25 cellular contexts compared by ENCODE assay signal in genomic region chr1:1975535-1975934, GRCh38. TPM values are rescaled to one million over a fixed set of nuclear protein-coding genes. Genes with fewer than 3 reads are reported as not detected.
DNase-seq lines count a peak whose midpoint lies in the region; ATAC-seq, FAIRE-seq and TF ChIP-seq lines count a peak whose summit lies in the region.
"Had no signal": no experiment of that assay in that cellular context is flagged by ENCODE, and none has a peak within 500 bp of the region (broad histone marks: within the 10 kb centered on the region; RNA-seq: fewer than 3 reads in every experiment).

No MANE protein-coding gene starts in this region.

- no peaks in the 10 kb centered on the region for H3K36me3 ChIP-seq in HepG2 (replicated peaks in 1 of 2; ENCODE audit: control insufficient read depth in 1 of 2, insufficient read depth in 2 of 2, low read length in 2 of 2)
- H3K36me3 ChIP-seq in right lobe of liver, result no peaks in the 10 kb centered on the region
- no peaks in the 10 kb centered on the region for H3K36me3 ChIP-seq in K562 (ENCODE audit: control insufficient read depth, insufficient read depth, low read length)
- H3K36me3 ChIP-seq: BE2C had no signal

- 56% methylated on average over 14 of the region's 14 CpGs for WGBS in HepG2 (ENCODE audit: low lambda C conversion rate)
- 44% methylated on average over 2 of the region's 14 CpGs for WGBS in right lobe of liver (ENCODE audit: insufficient coverage, low coverage, low lambda C conversion rate, missing lambda C conversion rate)
- 1% methylated on average over 14 of the region's 14 CpGs for WGBS in K562 (ENCODE audit: insufficient coverage, low coverage, missing lambda C conversion rate)

- BruUV-seq in HepG2 (replicated peaks; lab: Mats Ljungman, UMichigan) (no TSS peak), K562 (replicated peaks; lab: Mats Ljungman, UMichigan) (no TSS peak)

- TF ChIP-seq EP300 in HepG2 (IDR thresholded peaks at IDR 0.05; ENCODE audit: low read depth in 2 of 2, low read length in 2 of 2), result no peak
- no peak for TF ChIP-seq EP300 in HepG2 (CRISPR knock-in tag; IDR thresholded peaks at IDR 0.05; ENCODE audit: borderline replicate concordance)
- no peak for TF ChIP-seq EP300 in K562 (IDR thresholded peaks at IDR 0.05; ENCODE audit: low read length)

- H3K79me2 ChIP-seq in HepG2 (ENCODE audit: insufficient read depth, low read length) (no peaks in the 10 kb centered on the region), K562 (ENCODE audit: control insufficient read depth, insufficient read depth, low read length) (no peaks in the 10 kb centered on the region)

- DNase-seq in HepG2 (ENCODE audit: low spot score), result no peak
- no peak for DNase-seq in right lobe of liver
- DNase-seq in K562 (ENCODE audit: extremely low read depth in 1 of 4, low spot score in 3 of 4), result no peak
- DNase-seq in progenitor cell of endocrine pancreas (ENCODE audit: low spot score, unreplicated experiment), result no peak
- DNase-seq in COLO829 (ENCODE audit: low spot score), result no peak
- DNase-seq: 8988T; ACHN; AML-193; BE2C; C1 segment of cervical spinal cord; Caco-2; CD4-positive, alpha-beta memory T cell; DMS153; DMS79; GF-D8; GM23248; HCEC 1CT had no signal

- H3K4me2 ChIP-seq in HepG2 (ENCODE audit: low read depth, low read length) (no peak overlapping the region), K562 (ENCODE audit: insufficient read depth, low read length) (no peak overlapping the region)
- H3K4me2 ChIP-seq: A549 had no signal

- CTCF ChIA-PET in HepG2 (lab: Yijun Ruan, JAX; ENCODE audit: low intra/inter-chr PET ratio, low total read pairs) (no interaction called here), K562 (lab: Yijun Ruan, JAX; ENCODE audit: low intra/inter-chr PET ratio) (no interaction called here)

- H4K20me1 ChIP-seq in HepG2 (ENCODE audit: insufficient read depth, low read length) (no peaks in the 10 kb centered on the region), K562 (replicated peaks; ENCODE audit: control insufficient read depth, insufficient read depth, low read length) (0 out of 2 replicates have a peak, but pooled peaks cover 7% of the 10 kb centered on the region)

- peaks cover 15% of the 10 kb centered on the region for H3K27me3 Mint-ChIP-seq in progenitor cell of endocrine pancreas

- H3K4me1 ChIP-seq in HepG2 (ENCODE audit: insufficient read depth, low read length) (no peaks in the 10 kb centered on the region), right lobe of liver (no peaks in the 10 kb centered on the region), K562 (replicated peaks in 1 of 2; ENCODE audit: control insufficient read depth in 2 of 2, insufficient read depth in 2 of 2, low read length in 2 of 2) (peaks cover 0 to 25% of the 10 kb centered on the region in 2 experiments; a peak in 1 of 5 replicates)
- H3K4me1 ChIP-seq: A549, BE2C, Caco-2 had no signal

- ATAC-seq in HepG2 (no peak), right lobe of liver (no peak), K562 (no peak), GM21786 (IDR thresholded peaks at IDR 0.05; ENCODE audit: unreplicated experiment) (no peak), GM21367 (IDR thresholded peaks at IDR 0.05; ENCODE audit: unreplicated experiment) (no peak)

- no peaks in the 10 kb centered on the region for H3K9me3 Mint-ChIP-seq in progenitor cell of endocrine pancreas (ENCODE audit: low read depth)
- H3K9me3 Mint-ChIP-seq: CD4-positive, alpha-beta memory T cell had no signal

- H3K36me3 Mint-ChIP-seq in progenitor cell of endocrine pancreas (ENCODE audit: insufficient read depth), result no peaks in the 10 kb centered on the region
- H3K36me3 Mint-ChIP-seq: CD4-positive, alpha-beta memory T cell had no signal

- POLR2A ChIA-PET in HepG2 (lab: Yijun Ruan, JAX) (no interaction called here), K562 (lab: Yijun Ruan, JAX) (no interaction called here)

- no peak overlapping the region for H3K4me3 Mint-ChIP-seq in progenitor cell of endocrine pancreas (ENCODE audit: low read depth)
- H3K4me3 Mint-ChIP-seq: CD4-positive, alpha-beta memory T cell had no signal

- H3K9me3 ChIP-seq in HepG2 (ENCODE audit: low read length) (no peaks in the 10 kb centered on the region), right lobe of liver (no peaks in the 10 kb centered on the region), K562 (replicated peaks; ENCODE audit: control insufficient read depth, insufficient read depth, low read depth, low read length) (peaks cover 9% of the 10 kb centered on the region)
- H3K9me3 ChIP-seq: A549, Caco-2 had no signal

- no peak for TF ChIP-seq RAD21 in HepG2 (CRISPR knock-in tag; IDR thresholded peaks at IDR 0.05)
- TF ChIP-seq RAD21 in K562 (CRISPR knock-in tag; conservative IDR thresholded peaks at IDR 0.05 in 1 of 2, IDR thresholded peaks at IDR 0.05 in 1 of 2), result no peak

- H2AFZ ChIP-seq in HepG2 (ENCODE audit: low read length), result no peak overlapping the region
- H2AFZ ChIP-seq in K562 (ENCODE audit: low read depth, low read length), result no peak overlapping the region
- H2AFZ ChIP-seq: GM23248 had no signal

- FAIRE-seq in HepG2 (lab: Jason Lieb, UNC) (no peak), K562 (lab: Jason Lieb, UNC) (no peak)
- FAIRE-seq: A549, GM12891, GM18507, H1 had no signal

- in situ Hi-C loops in HepG2 (cut with HindIII; ENCODE audit: extremely low pct_ligation_motif_present, low pct_unique_long_range_greater_than_20kb) (no loop called here), K562 (cut with MboI) (no loop called here)

- H3K27me3 ChIP-seq in HepG2 (ENCODE audit: control insufficient read depth in 1 of 2, insufficient read depth in 2 of 2, low read length in 2 of 2), result peaks cover 17 to 45% of the 10 kb centered on the region in 2 experiments; a peak in 4 of 5 replicates
- H3K27me3 ChIP-seq in right lobe of liver, result no peaks in the 10 kb centered on the region
- peaks cover 42 to 71% of the 10 kb centered on the region in 2 experiments for H3K27me3 ChIP-seq in K562 (ENCODE audit: control insufficient read depth in 2 of 2, insufficient read depth in 2 of 2, low read length in 2 of 2)

- H3K4me3 ChIP-seq in HepG2 (replicated peaks in 1 of 3; ENCODE audit: insufficient read depth in 1 of 3, low read depth in 2 of 3, low read length in 3 of 3) (no peak overlapping the region), right lobe of liver (no peak overlapping the region), K562 (no peak overlapping the region)
- H3K4me3 ChIP-seq: A549, GM23248 had no signal

- intact Hi-C loops in HepG2 (cut with micrococcal nuclease; ENCODE audit: unreplicated experiment) (no loop called here), right lobe of liver (cut with DNase I) (no loop called here), K562 (cut with micrococcal nuclease) (no loop called here)

- no peak for TF ChIP-seq POLR2A in HepG2 (IDR thresholded peaks at IDR 0.05; ENCODE audit: insufficient read depth in 1 of 2, low read depth in 2 of 2, low read length in 2 of 2)
- TF ChIP-seq POLR2A in right lobe of liver (IDR thresholded peaks at IDR 0.05), result no peak
- TF ChIP-seq POLR2A in K562 (conservative IDR thresholded peaks at IDR 0.05), result no peak

- H3K9me1 ChIP-seq in K562 (ENCODE audit: control insufficient read depth, insufficient read depth, low read length), result no peaks in the 10 kb centered on the region

- H3K9ac ChIP-seq in HepG2 (ENCODE audit: insufficient read depth, low read depth, low read length), result no peak overlapping the region
- H3K9ac ChIP-seq in K562 (ENCODE audit: insufficient read depth in 1 of 2, low read depth in 2 of 2, low read length in 2 of 2), result no peak overlapping the region
- H3K9ac ChIP-seq: GM23248 had no signal

- no peak overlapping the region for H3K27ac ChIP-seq in HepG2 (ENCODE audit: extremely low read length, insufficient read depth, low read length)
- H3K27ac ChIP-seq in right lobe of liver, result no peak overlapping the region
- H3K27ac ChIP-seq in K562 (ENCODE audit: extremely low read depth, low read depth, low read length), result no peak overlapping the region
- H3K27ac ChIP-seq: A549, GM23248 had no signal

- peak overlapping the region; percentile 29 for H3K27ac Mint-ChIP-seq in progenitor cell of endocrine pancreas
- H3K27ac Mint-ChIP-seq: CD4-positive, alpha-beta memory T cell had no signal

- TF ChIP-seq CTCF in HepG2 (CRISPR knock-in tag; IDR thresholded peaks at IDR 0.05) (no peak), right lobe of liver (IDR thresholded peaks at IDR 0.05) (no peak), K562 (IDR thresholded peaks at IDR 0.05 in 2 of 3, conservative IDR thresholded peaks at IDR 0.05 in 1 of 3; ENCODE audit: insufficient read depth in 2 of 3, low read depth in 1 of 3, low read length in 3 of 3) (no peak), progenitor cell of endocrine pancreas (IDR thresholded peaks at IDR 0.05; ENCODE audit: unreplicated experiment) (no peak)

- H3K4me1 Mint-ChIP-seq in progenitor cell of endocrine pancreas (ENCODE audit: low read depth), result no peaks in the 10 kb centered on the region
- H3K4me1 Mint-ChIP-seq: CD4-positive, alpha-beta memory T cell had no signal

RNA-seq across cellular contexts. Expression of gene CFAP74, which starts 28.1 kb away (rescaled TPM):
- total RNA-seq in HepG2 (2016; rRNA removed; fragmentation: Illumina TruSeq; extraction: Trizol) (0.27 TPM in 1 of 2 replicates, not detected in the other), right lobe of liver (1 to 10 TPM in 2 of 6 experiments, under 1 TPM in 3, not detected in 1; 0.16 to 3.5 (median 0.32) TPM), K562 (2014; rRNA removed) (0.04 and 0.05 TPM in 2 replicates), K562 (2014; rRNA removed; fragmentation: Illumina TruSeq; extraction: Trizol) (0.15 and 0.41 TPM in 2 replicates), K562 (2015; rRNA removed; fragmentation: Illumina TruSeq; extraction: Trizol) (0.08 TPM in 1 of 2 replicates, not detected in the other), K562 (2021) (not detected in 2 replicates), progenitor cell of endocrine pancreas (0.36 and 0.93 TPM in 2 replicates)
- total RNA-seq in HepG2 (2016; cell fraction: cytosol; rRNA removed; fragmentation: Illumina TruSeq; extraction: Trizol; ENCODE audit: low read depth), result 0.09 TPM in 1 of 2 replicates, not detected in the other
- total RNA-seq in HepG2 (2016; cell fraction: insoluble cytoplasmic fraction; rRNA removed; fragmentation: Illumina TruSeq; extraction: Trizol), result 0.09 and 0.10 TPM in 2 replicates
- 0.07 and 0.09 TPM in 2 replicates for total RNA-seq in HepG2 (2016; cell fraction: membrane; rRNA removed; fragmentation: Illumina TruSeq; extraction: Trizol)
- 0.28 and 0.66 TPM in 2 replicates for total RNA-seq in HepG2 (2016; cell fraction: nucleus; rRNA removed; fragmentation: Illumina TruSeq; extraction: Trizol)
- polyA plus RNA-seq in HepG2 (2011; rRNA removed) (0.57 and 0.62 TPM in 2 replicates), K562 (2011; rRNA removed) (not detected in 2 replicates), K562 (2014; fragmentation: Illumina TruSeq; extraction: Trizol) (not detected in 2 replicates), K562 (2014; fragmentation: Nextera tagmentation; extraction: Ambion mirVana) (not detected), K562 (2014; rRNA removed) (0.03 and 0.04 TPM in 2 replicates)
- polyA plus RNA-seq in HepG2 (2011; cell fraction: cytosol; rRNA removed), result 0.13 TPM in 2 replicates
- polyA plus RNA-seq in HepG2 (2011; cell fraction: nucleus; rRNA removed), result 4.1 and 5.0 TPM in 2 replicates
- polyA plus RNA-seq in HepG2 (2012), result 0.67 and 2.1 TPM in 2 replicates
- polyA plus RNA-seq in HepG2 (2016; cell fraction: cytosol; fragmentation: Illumina TruSeq; extraction: Trizol; ENCODE audit: low read depth), result 0.05 TPM in 1 of 2 replicates, not detected in the other
- 0.08 and 0.10 TPM in 2 replicates for polyA plus RNA-seq in HepG2 (2016; cell fraction: insoluble cytoplasmic fraction; fragmentation: Illumina TruSeq; extraction: Trizol; ENCODE audit: low read depth)
- 0.11 TPM in 1 of 2 replicates, not detected in the other for polyA plus RNA-seq in HepG2 (2016; cell fraction: membrane; fragmentation: Illumina TruSeq; extraction: Trizol; ENCODE audit: low read depth)
- polyA plus RNA-seq in HepG2 (2016; cell fraction: nucleus; fragmentation: Illumina TruSeq; extraction: Trizol; ENCODE audit: insufficient read depth, low read depth), result 0.48 and 0.64 TPM in 2 replicates
- polyA minus RNA-seq in HepG2 (2011; rRNA and poly(A)+ RNA removed; ENCODE audit: low replicate concordance), result 0.56 TPM in 1 of 2 replicates, not detected in the other
- polyA minus RNA-seq in HepG2 (2011; cell fraction: cytosol; rRNA and poly(A)+ RNA removed), result 0.20 TPM in 1 of 2 replicates, not detected in the other
- polyA minus RNA-seq in HepG2 (2011; cell fraction: nucleus; rRNA and poly(A)+ RNA removed), result 0.77 and 0.99 TPM in 2 replicates
- not detected in 2 replicates for total RNA-seq in K562 (2011; cell fraction: chromatin; rRNA removed; ENCODE audit: low replicate concordance)
- total RNA-seq in K562 (2011; cell fraction: nucleolus; rRNA removed), result not detected in 2 replicates
- not detected in 2 replicates for total RNA-seq in K562 (2011; cell fraction: nucleoplasm; rRNA removed)
- polyA plus RNA-seq in K562 (2011; cell fraction: cytosol; rRNA removed), result not detected in 2 replicates
- not detected in 2 replicates for polyA plus RNA-seq in K562 (2011; cell fraction: nucleus; rRNA removed)
- polyA plus RNA-seq in K562 (2012), result 0.05 and 2.2 TPM in 2 replicates
- polyA minus RNA-seq in K562 (2011; rRNA and poly(A)+ RNA removed), result not detected in 2 replicates
- not detected in 2 replicates for polyA minus RNA-seq in K562 (2011; cell fraction: cytosol; rRNA and poly(A)+ RNA removed)
- not detected in 2 replicates for polyA minus RNA-seq in K562 (2011; cell fraction: nucleus; rRNA and poly(A)+ RNA removed)
- total RNA-seq: Caco-2; CD4-positive, alpha-beta memory T cell; G401; GM23248; H7 had no signal
- polyA plus RNA-seq: CD4-positive, alpha-beta memory T cell; GM23248 had no signal

RNA-seq across cellular contexts. Expression of gene GABRD, which starts 43.6 kb away (rescaled TPM):
- not detected in 2 replicates for total RNA-seq in HepG2 (2016; rRNA removed; fragmentation: Illumina TruSeq; extraction: Trizol)
- total RNA-seq in HepG2 (2016; cell fraction: cytosol; rRNA removed; fragmentation: Illumina TruSeq; extraction: Trizol; ENCODE audit: low read depth), result not detected in 2 replicates
- not detected in 2 replicates for total RNA-seq in HepG2 (2016; cell fraction: insoluble cytoplasmic fraction; rRNA removed; fragmentation: Illumina TruSeq; extraction: Trizol)
- not detected in 2 replicates for total RNA-seq in HepG2 (2016; cell fraction: membrane; rRNA removed; fragmentation: Illumina TruSeq; extraction: Trizol)
- not detected in 2 replicates for total RNA-seq in HepG2 (2016; cell fraction: nucleus; rRNA removed; fragmentation: Illumina TruSeq; extraction: Trizol)
- polyA plus RNA-seq in HepG2 (2011; rRNA removed), result 0.22 TPM in 1 of 2 replicates, not detected in the other
- polyA plus RNA-seq in HepG2 (2011; cell fraction: cytosol; rRNA removed), result 0.09 TPM in 1 of 2 replicates, not detected in the other
- 0.08 TPM in 1 of 2 replicates, not detected in the other for polyA plus RNA-seq in HepG2 (2011; cell fraction: nucleus; rRNA removed)
- not detected in 2 replicates for polyA plus RNA-seq in HepG2 (2012)
- polyA plus RNA-seq in HepG2 (2016; cell fraction: cytosol; fragmentation: Illumina TruSeq; extraction: Trizol; ENCODE audit: low read depth), result not detected in 2 replicates
- polyA plus RNA-seq in HepG2 (2016; cell fraction: insoluble cytoplasmic fraction; fragmentation: Illumina TruSeq; extraction: Trizol; ENCODE audit: low read depth), result not detected in 2 replicates
- polyA plus RNA-seq in HepG2 (2016; cell fraction: membrane; fragmentation: Illumina TruSeq; extraction: Trizol; ENCODE audit: low read depth), result not detected in 2 replicates
- polyA plus RNA-seq in HepG2 (2016; cell fraction: nucleus; fragmentation: Illumina TruSeq; extraction: Trizol; ENCODE audit: insufficient read depth, low read depth), result not detected in 2 replicates
- polyA minus RNA-seq in HepG2 (2011; rRNA and poly(A)+ RNA removed; ENCODE audit: low replicate concordance), result 0.51 TPM in 1 of 2 replicates, not detected in the other
- not detected in 2 replicates for polyA minus RNA-seq in HepG2 (2011; cell fraction: cytosol; rRNA and poly(A)+ RNA removed)
- not detected in 2 replicates for polyA minus RNA-seq in HepG2 (2011; cell fraction: nucleus; rRNA and poly(A)+ RNA removed)
- under 1 TPM in 1 of 6 experiments, not detected in 5; 0.55 TPM for total RNA-seq in right lobe of liver
- not detected in 2 replicates for total RNA-seq in K562 (2011; cell fraction: chromatin; rRNA removed; ENCODE audit: low replicate concordance)
- total RNA-seq in K562 (2011; cell fraction: nucleolus; rRNA removed), result not detected in 2 replicates
- not detected in 2 replicates for total RNA-seq in K562 (2011; cell fraction: nucleoplasm; rRNA removed)
- total RNA-seq in K562 (2014; rRNA removed), result not detected in 2 replicates
- 0.07 TPM in 1 of 2 replicates, not detected in the other for total RNA-seq in K562 (2014; rRNA removed; fragmentation: Illumina TruSeq; extraction: Trizol)
- total RNA-seq in K562 (2015; rRNA removed; fragmentation: Illumina TruSeq; extraction: Trizol), result not detected in 2 replicates
- not detected in 2 replicates for total RNA-seq in K562 (2021)
- polyA plus RNA-seq in K562 (2011; rRNA removed), result not detected in 2 replicates
- polyA plus RNA-seq in K562 (2011; cell fraction: cytosol; rRNA removed), result not detected in 2 replicates
- not detected in 2 replicates for polyA plus RNA-seq in K562 (2011; cell fraction: nucleus; rRNA removed)
- 0.04 and 0.07 TPM in 2 replicates for polyA plus RNA-seq in K562 (2012)
- polyA plus RNA-seq in K562 (2014; fragmentation: Illumina TruSeq; extraction: Trizol), result not detected in 2 replicates
- polyA plus RNA-seq in K562 (2014; fragmentation: Nextera tagmentation; extraction: Ambion mirVana), result not detected
- polyA plus RNA-seq in K562 (2014; rRNA removed), result not detected in 2 replicates
- polyA minus RNA-seq in K562 (2011; rRNA and poly(A)+ RNA removed), result not detected in 2 replicates
- polyA minus RNA-seq in K562 (2011; cell fraction: cytosol; rRNA and poly(A)+ RNA removed), result not detected in 2 replicates
- polyA minus RNA-seq in K562 (2011; cell fraction: nucleus; rRNA and poly(A)+ RNA removed), result not detected in 2 replicates
- not detected in 2 replicates for total RNA-seq in progenitor cell of endocrine pancreas
- total RNA-seq: CD4-positive, alpha-beta memory T cell; GM23248 had no signal
- polyA plus RNA-seq: CD4-positive, alpha-beta memory T cell; GM23248 had no signal

RNA-seq across cellular contexts. Expression of gene TMEM52, which starts 56.5 kb away (rescaled TPM):
- 12.9 and 18.7 TPM in 2 replicates for total RNA-seq in HepG2 (2016; rRNA removed; fragmentation: Illumina TruSeq; extraction: Trizol)
- total RNA-seq in HepG2 (2016; cell fraction: cytosol; rRNA removed; fragmentation: Illumina TruSeq; extraction: Trizol; ENCODE audit: low read depth), result 49.1 and 56.2 TPM in 2 replicates
- 9.2 and 18.5 TPM in 2 replicates for total RNA-seq in HepG2 (2016; cell fraction: insoluble cytoplasmic fraction; rRNA removed; fragmentation: Illumina TruSeq; extraction: Trizol)
- 52.4 and 62.3 TPM in 2 replicates for total RNA-seq in HepG2 (2016; cell fraction: membrane; rRNA removed; fragmentation: Illumina TruSeq; extraction: Trizol)
- 7.7 and 11.9 TPM in 2 replicates for total RNA-seq in HepG2 (2016; cell fraction: nucleus; rRNA removed; fragmentation: Illumina TruSeq; extraction: Trizol)
- 13.2 and 15.3 TPM in 2 replicates for polyA plus RNA-seq in HepG2 (2011; rRNA removed)
- polyA plus RNA-seq in HepG2 (2011; cell fraction: cytosol; rRNA removed), result 12.8 and 25.5 TPM in 2 replicates
- 29.4 and 36.3 TPM in 2 replicates for polyA plus RNA-seq in HepG2 (2011; cell fraction: nucleus; rRNA removed)
- polyA plus RNA-seq in HepG2 (2012), result 6.6 and 7.8 TPM in 2 replicates
- polyA plus RNA-seq in HepG2 (2016; cell fraction: cytosol; fragmentation: Illumina TruSeq; extraction: Trizol; ENCODE audit: low read depth), result 77.9 and 88.5 TPM in 2 replicates
- 13.6 and 17.5 TPM in 2 replicates for polyA plus RNA-seq in HepG2 (2016; cell fraction: insoluble cytoplasmic fraction; fragmentation: Illumina TruSeq; extraction: Trizol; ENCODE audit: low read depth)
- 69.4 and 73.4 TPM in 2 replicates for polyA plus RNA-seq in HepG2 (2016; cell fraction: membrane; fragmentation: Illumina TruSeq; extraction: Trizol; ENCODE audit: low read depth)
- 21.1 and 21.2 TPM in 2 replicates for polyA plus RNA-seq in HepG2 (2016; cell fraction: nucleus; fragmentation: Illumina TruSeq; extraction: Trizol; ENCODE audit: insufficient read depth, low read depth)
- polyA minus RNA-seq in HepG2 (2011; rRNA and poly(A)+ RNA removed; ENCODE audit: low replicate concordance), result 1.1 and 27.0 TPM in 2 replicates
- 7.6 and 7.8 TPM in 2 replicates for polyA minus RNA-seq in HepG2 (2011; cell fraction: cytosol; rRNA and poly(A)+ RNA removed)
- 2.3 and 2.6 TPM in 2 replicates for polyA minus RNA-seq in HepG2 (2011; cell fraction: nucleus; rRNA and poly(A)+ RNA removed)
- 10 to 100 TPM in 1 of 6 experiments, 1 to 10 TPM in 5; 2.3 to 13.2 (median 6.0) TPM for total RNA-seq in right lobe of liver
- 5.7 and 20.2 TPM in 2 replicates for total RNA-seq in K562 (2011; cell fraction: chromatin; rRNA removed; ENCODE audit: low replicate concordance)
- total RNA-seq in K562 (2011; cell fraction: nucleolus; rRNA removed), result 23.0 and 23.7 TPM in 2 replicates
- total RNA-seq in K562 (2011; cell fraction: nucleoplasm; rRNA removed), result 12.5 and 15.1 TPM in 2 replicates
- 19.2 and 24.9 TPM in 2 replicates for total RNA-seq in K562 (2014; rRNA removed)
- 1.9 and 4.3 TPM in 2 replicates for total RNA-seq in K562 (2014; rRNA removed; fragmentation: Illumina TruSeq; extraction: Trizol)
- 6.8 and 7.9 TPM in 2 replicates for total RNA-seq in K562 (2015; rRNA removed; fragmentation: Illumina TruSeq; extraction: Trizol)
- 21.5 and 22.5 TPM in 2 replicates for total RNA-seq in K562 (2021)
- polyA plus RNA-seq in K562 (2011; rRNA removed), result 6.8 and 10.6 TPM in 2 replicates
- polyA plus RNA-seq in K562 (2011; cell fraction: cytosol; rRNA removed), result 17.0 and 45.9 TPM in 2 replicates
- 31.9 and 53.9 TPM in 2 replicates for polyA plus RNA-seq in K562 (2011; cell fraction: nucleus; rRNA removed)
- polyA plus RNA-seq in K562 (2012), result 8.9 and 9.5 TPM in 2 replicates
- 14.1 and 18.1 TPM in 2 replicates for polyA plus RNA-seq in K562 (2014; fragmentation: Illumina TruSeq; extraction: Trizol)
- polyA plus RNA-seq in K562 (2014; fragmentation: Nextera tagmentation; extraction: Ambion mirVana), result 1 to 10 TPM in 1 of 2 experiments, under 1 TPM in 1; 0.37 to 1.4 TPM
- 15.3 and 17.2 TPM in 2 replicates for polyA plus RNA-seq in K562 (2014; rRNA removed)
- 2.1 and 3.8 TPM in 2 replicates for polyA minus RNA-seq in K562 (2011; rRNA and poly(A)+ RNA removed)
- polyA minus RNA-seq in K562 (2011; cell fraction: cytosol; rRNA and poly(A)+ RNA removed), result 8.1 and 9.6 TPM in 2 replicates
- polyA minus RNA-seq in K562 (2011; cell fraction: nucleus; rRNA and poly(A)+ RNA removed), result 5.1 and 6.1 TPM in 2 replicates
- total RNA-seq in progenitor cell of endocrine pancreas, result 1.8 and 1.9 TPM in 2 replicates
- total RNA-seq: GM23248 had no signal
- polyA plus RNA-seq: CD4-positive, alpha-beta memory T cell had no signal

Comparison
In these comparisons a context has a peak if more than half of its experiments do, and no peak if none do; other contexts are left out.
1. Of the 241 proteins assayed by ChIP-seq in both HepG2 and K562: peak only in HepG2: none; only in K562: MAFF, MAFG and NFE2; in both: none; in neither: 238.